8 cellular contexts compared by ENCODE assay signal in genomic region chr13:30446122-30446500, GRCh38. TPM values are rescaled to one million over a fixed set of nuclear protein-coding genes. Genes with fewer than 3 reads are reported as not detected.
DNase-seq lines count a peak whose midpoint lies in the region; ATAC-seq and TF ChIP-seq lines count a peak whose summit lies in the region.

No MANE protein-coding gene starts in this region.

- H3K27me3 Mint-ChIP-seq in IgD-negative memory B cell = no peaks in the 10 kb centered on the region

- no peaks in the 10 kb centered on the region for H3K36me3 Mint-ChIP-seq in IgD-negative memory B cell

- peak in 1 of 2 donors; percentile 46 for DNase-seq in foreskin keratinocyte
- no peak for DNase-seq in retinal pigment epithelial cell (ENCODE audit: low read depth)
- no peak for DNase-seq in activated CD4-positive, alpha-beta T cell treated with anti-CD3 and anti-CD28 coated beads for 4 hours
- DNase-seq in globus pallidus (ENCODE audit: low spot score) = no peak
- DNase-seq in activated CD4-positive, alpha-beta T cell treated with anti-CD3 and anti-CD28 coated beads for 48 hours = no peak
- no peak for DNase-seq in stimulated activated CD8-positive, alpha-beta memory T cell treated with anti-CD3 and anti-CD28 coated beads, Interleukin-4, amount 100 ng/mL, for 48 hours

- H3K27me3 ChIP-seq in foreskin keratinocyte = no peaks in the 10 kb centered on the region

- H3K9me3 Mint-ChIP-seq in IgD-negative memory B cell = no peaks in the 10 kb centered on the region

- peak overlapping the region; percentile 88 to 97 (median 91) for H3K27ac Mint-ChIP-seq in IgD-negative memory B cell

- peaks cover 38 to 48% (median 48%) of the 10 kb centered on the region in 3 donors for H3K4me1 Mint-ChIP-seq in IgD-negative memory B cell

- ATAC-seq in GM18867 (IDR thresholded peaks at IDR 0.05; ENCODE audit: unreplicated experiment) = peak; percentile 3
- peak; percentile 57 for ATAC-seq in foreskin keratinocyte

- no peaks in the 10 kb centered on the region for H3K4me1 ChIP-seq in foreskin keratinocyte

- H3K4me3 ChIP-seq in retinal pigment epithelial cell (ENCODE audit: low read length) = peak overlapping the region; percentile 15

- no peak overlapping the region for H3K27ac ChIP-seq in foreskin keratinocyte

- H3K4me3 Mint-ChIP-seq in IgD-negative memory B cell = peak overlapping the region; percentile 81 to 96 (median 90)

- TF ChIP-seq CTCF in foreskin keratinocyte (conservative IDR thresholded peaks at IDR 0.05) (no peak), retinal pigment epithelial cell (conservative IDR thresholded peaks at IDR 0.05; ENCODE audit: low read depth, low read length) (no peak)

RNA-seq across cellular contexts. Expression of gene HMGB1, which starts 19.6 kb away (rescaled TPM):
- polyA plus RNA-seq in IgD-negative memory B cell = 580 TPM
- total RNA-seq in foreskin keratinocyte = 501 and 571 TPM in 2 replicates
- polyA plus RNA-seq in foreskin keratinocyte = 415 and 516 TPM in 2 replicates

RNA-seq across cellular contexts. Expression of gene UBE2L5, which starts 23.8 kb away (rescaled TPM):
- polyA plus RNA-seq in IgD-negative memory B cell = not detected
- total RNA-seq in foreskin keratinocyte = not detected in 2 replicates
- not detected in 2 replicates for polyA plus RNA-seq in foreskin keratinocyte
